Comparison of ENCODE assay signal across 11 cellular contexts in genomic region chr17:39704821-39705551, GRCh38. TPM values are rescaled to one million over a fixed set of nuclear protein-coding genes. Genes with fewer than 3 reads are reported as not detected.
DNase-seq lines count a peak whose midpoint lies in the region; ATAC-seq and TF ChIP-seq lines count a peak whose summit lies in the region.
"Had no signal": no experiment of that assay in that cellular context is flagged by ENCODE, and none has a peak within 500 bp of the region (broad histone marks: within the 10 kb centered on the region; RNA-seq: fewer than 3 reads in every experiment).

No MANE protein-coding gene starts in this region.

- H3K27ac Mint-ChIP-seq in stimulated activated effector memory CD8-positive, alpha-beta T cell treated with anti-CD3 and anti-CD28 coated beads, Interleukin-12 subunit alpha, Interleukin-12 subunit beta, amount 100 ng/mL, for 72 hours, result peak overlapping the region; percentile 57
- H3K27ac Mint-ChIP-seq: activated CD8-positive, alpha-beta T cell treated with anti-CD3 and anti-CD28 coated beads, Interleukin-2, amount 10 ng/mL, durations not matched to agents 7 days and 5 days; nephron progenitor cell had no signal

- H3K9me3 Mint-ChIP-seq in stimulated activated effector memory CD8-positive, alpha-beta T cell treated with anti-CD3 and anti-CD28 coated beads, Interleukin-12 subunit alpha, Interleukin-12 subunit beta, amount 100 ng/mL, for 72 hours, result no peaks in the 10 kb centered on the region
- H3K9me3 Mint-ChIP-seq: nephron progenitor cell had no signal

- CTCF ChIA-PET in HCT116 (lab: Charles Lee), result interaction anchor here (1.1 to 1.8 kb wide), 5 partner anchors 14 to 83 kb away, joined by 3 to 14 read pairs (median 5); partner anchors contain the start of gene MIEN1

- no peaks in the 10 kb centered on the region for H3K9me2 ChIP-seq in HCT116 (ENCODE audit: insufficient read depth)

- no TSS peak for BruUV-seq in HCT116 (replicated peaks; lab: Mats Ljungman, UMichigan)

- H3K9me3 ChIP-seq in HCT116 (ENCODE audit: control insufficient read depth in 1 of 2, insufficient read depth in 1 of 2, low read depth in 1 of 2, low read length in 2 of 2), result no peaks in the 10 kb centered on the region

- no peak overlapping the region for H2AFZ ChIP-seq in HCT116 (ENCODE audit: low read depth, low read length, poor library complexity, severe bottlenecking)

- POLR2A ChIA-PET in HCT116 (lab: Charles Lee), result interaction anchor here (1.4 kb wide), 1 partner anchor 74 kb away, joined by 4 read pairs; no protein-coding TSS in a partner anchor

- H3K27me3 ChIP-seq in HCT116 (ENCODE audit: insufficient read depth, low read length), result no peaks in the 10 kb centered on the region

- peak in 2 of 3 experiments; percentile 35 to 47; a peak in 4 of 6 replicates for TF ChIP-seq CTCF in HCT116 (IDR thresholded peaks at IDR 0.05 in 2 of 3, conservative IDR thresholded peaks at IDR 0.05 in 1 of 3; ENCODE audit: borderline replicate concordance in 1 of 3, insufficient read depth in 1 of 3, low read depth in 2 of 3, low read length in 2 of 3)

- intact Hi-C loops in HCT116 (cut with micrococcal nuclease), result no loop called here

- H3K4me2 ChIP-seq in HCT116 (ENCODE audit: low read length), result peak overlapping the region; percentile 82

- RAD21 ChIA-PET in HCT116 (lab: Charles Lee; ENCODE audit: low non-redundant PET in 1 of 2, low total read pairs in 2 of 2, uncharacterized antibody in 2 of 2, unreplicated experiment in 2 of 2), result no interaction called here

- H3K36me3 ChIP-seq in HCT116 (ENCODE audit: control insufficient read depth in 1 of 2, insufficient read depth in 2 of 2, low read length in 2 of 2), result peaks cover under 1 to 15% of the 10 kb centered on the region in 2 experiments; a peak in 2 of 4 replicates

- peak overlapping the region; percentile 53 for H3K9ac ChIP-seq in HCT116 (ENCODE audit: low read length)

- peaks cover 64% of the 10 kb centered on the region for H3K79me2 ChIP-seq in HCT116 (ENCODE audit: insufficient read depth, low read length)

- H3K4me3 ChIP-seq in HCT116 (replicated peaks in 1 of 2; ENCODE audit: low read depth in 1 of 2, low read length in 2 of 2), result peak overlapping the region in 1 of 2 experiments; percentile 42; a peak in 2 of 4 replicates

- TF ChIP-seq RAD21 in HCT116 (IDR thresholded peaks at IDR 0.05; ENCODE audit: low read depth), result no peak

- DNase-seq in HCT116 (ENCODE audit: low read depth, low spot score), result no peak
- DNase-seq in T47D (ENCODE audit: low read depth in 1 of 2, low spot score in 1 of 2), result peak; percentile 77 to 92
- peak; percentile 48 for DNase-seq in iPS-NIHi11 (ENCODE audit: low spot score)
- no peak for DNase-seq in stimulated activated effector memory CD8-positive, alpha-beta T cell treated with anti-CD3 and anti-CD28 coated beads, Interleukin-12 subunit alpha, Interleukin-12 subunit beta, amount 100 ng/mL, for 72 hours (ENCODE audit: low spot score in 2 of 2)
- DNase-seq in HPDE6-E6E7 (ENCODE audit: extremely low spot score), result no peak
- DNase-seq in NCI-H82 (lab: John Stamatoyannopoulos, UW), result no peak
- no peak for DNase-seq in activated T-cell treated with anti-CD3 and anti-CD28 coated beads, Interleukin-2, amount 50 U/mL, for 48 hours
- DNase-seq in mesenteric fat pad (ENCODE audit: low spot score), result no peak
- DNase-seq: activated CD8-positive, alpha-beta T cell treated with anti-CD3 and anti-CD28 coated beads, Interleukin-2, amount 10 ng/mL, durations not matched to agents 7 days and 5 days; KBM-7; nephron progenitor cell had no signal

- ATAC-seq in HCT116, result no peak
- ATAC-seq in stimulated activated effector memory CD8-positive, alpha-beta T cell treated with anti-CD3 and anti-CD28 coated beads, Interleukin-12 subunit alpha, Interleukin-12 subunit beta, amount 100 ng/mL, for 72 hours, result no peak
- ATAC-seq: activated CD8-positive, alpha-beta T cell treated with anti-CD3 and anti-CD28 coated beads, Interleukin-2, amount 10 ng/mL, durations not matched to agents 7 days and 5 days had no signal

- H3K4me1 Mint-ChIP-seq in stimulated activated effector memory CD8-positive, alpha-beta T cell treated with anti-CD3 and anti-CD28 coated beads, Interleukin-12 subunit alpha, Interleukin-12 subunit beta, amount 100 ng/mL, for 72 hours, result peaks cover 28% of the 10 kb centered on the region

- peaks cover 37 to 55% of the 10 kb centered on the region in 2 experiments for H3K4me1 ChIP-seq in HCT116 (ENCODE audit: control insufficient read depth in 1 of 2, insufficient read depth in 2 of 2, low read length in 2 of 2)

- no peaks in the 10 kb centered on the region for H3K36me3 Mint-ChIP-seq in stimulated activated effector memory CD8-positive, alpha-beta T cell treated with anti-CD3 and anti-CD28 coated beads, Interleukin-12 subunit alpha, Interleukin-12 subunit beta, amount 100 ng/mL, for 72 hours

- no peaks in the 10 kb centered on the region for H4K20me1 ChIP-seq in HCT116 (ENCODE audit: insufficient read depth)

- peak overlapping the region; percentile 61 for H3K27ac ChIP-seq in HCT116 (ENCODE audit: low read depth, low read length)

- H3K4me3 Mint-ChIP-seq in stimulated activated effector memory CD8-positive, alpha-beta T cell treated with anti-CD3 and anti-CD28 coated beads, Interleukin-12 subunit alpha, Interleukin-12 subunit beta, amount 100 ng/mL, for 72 hours, result no peak overlapping the region
- H3K4me3 Mint-ChIP-seq: activated CD8-positive, alpha-beta T cell treated with anti-CD3 and anti-CD28 coated beads, Interleukin-2, amount 10 ng/mL, durations not matched to agents 7 days and 5 days; nephron progenitor cell had no signal

- TF ChIP-seq POLR2A in HCT116 (IDR thresholded peaks at IDR 0.05; ENCODE audit: borderline replicate concordance, extremely low read depth, insufficient read depth, insufficient read length), result no peak

- in situ Hi-C loops in T47D (cut with HindIII; ENCODE audit: low pct_unique_long_range_greater_than_20kb, low sequenced_read_pairs), result no loop called here

TF ChIP-seq in HCT116, 20 proteins besides CTCF, POLR2A, EP300 and RAD21:
- TF ChIP-seq, protein P1, sequence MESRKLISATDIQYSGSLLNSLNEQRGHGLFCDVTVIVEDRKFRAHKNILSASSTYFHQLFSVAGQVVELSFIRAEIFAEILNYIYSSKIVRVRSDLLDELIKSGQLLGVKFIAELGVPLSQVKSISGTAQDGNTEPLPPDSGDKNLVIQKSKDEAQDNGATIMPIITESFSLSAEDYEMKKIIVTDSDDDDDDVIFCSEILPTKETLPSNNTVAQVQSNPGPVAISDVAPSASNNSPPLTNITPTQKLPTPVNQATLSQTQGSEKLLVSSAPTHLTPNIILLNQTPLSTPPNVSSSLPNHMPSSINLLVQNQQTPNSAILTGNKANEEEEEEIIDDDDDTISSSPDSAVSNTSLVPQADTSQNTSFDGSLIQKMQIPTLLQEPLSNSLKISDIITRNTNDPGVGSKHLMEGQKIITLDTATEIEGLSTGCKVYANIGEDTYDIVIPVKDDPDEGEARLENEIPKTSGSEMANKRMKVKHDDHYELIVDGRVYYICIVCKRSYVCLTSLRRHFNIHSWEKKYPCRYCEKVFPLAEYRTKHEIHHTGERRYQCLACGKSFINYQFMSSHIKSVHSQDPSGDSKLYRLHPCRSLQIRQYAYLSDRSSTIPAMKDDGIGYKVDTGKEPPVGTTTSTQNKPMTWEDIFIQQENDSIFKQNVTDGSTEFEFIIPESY (IDR thresholded peaks at IDR 0.05; ENCODE audit: extremely low read depth, insufficient replicate concordance, low read length), result no peak
- TF ChIP-seq POLR2AphosphoS5 (IDR thresholded peaks at IDR 0.05; ENCODE audit: low read depth, low read length), result no peak
- no peak for TF ChIP-seq ZFX (IDR thresholded peaks at IDR 0.05)
- TF ChIP-seq ATF3 (IDR thresholded peaks at IDR 0.05), result no peak
- TF ChIP-seq YY1 (IDR thresholded peaks at IDR 0.05; ENCODE audit: extremely low read depth, insufficient replicate concordance, low read depth, low read length), result no peak
- TF ChIP-seq ZNF274 (IDR thresholded peaks at IDR 0.05; ENCODE audit: low read depth, low read length), result no peak
- TF ChIP-seq SIN3A (IDR thresholded peaks at IDR 0.05; ENCODE audit: low read depth), result no peak
- no peak for TF ChIP-seq FOSL1 (IDR thresholded peaks at IDR 0.05; ENCODE audit: low read depth)
- no peak for TF ChIP-seq EZH2 (IDR thresholded peaks at IDR 0.05)

RNA-seq across cellular contexts. Expression of gene ERBB2, which starts 5.1 kb away (rescaled TPM):
- total RNA-seq in HCT116 (2021; ENCODE audit: unreplicated experiment) (75.8 TPM), mesenteric fat pad (21.9 TPM)
- 46.7 and 51.7 TPM in 2 replicates for polyA plus RNA-seq in HCT116 (2012)

RNA-seq across cellular contexts. Expression of gene PGAP3, which starts 17.1 kb away (rescaled TPM):
- total RNA-seq in HCT116 (2021; ENCODE audit: unreplicated experiment) (15.2 TPM), mesenteric fat pad (13.6 TPM)
- polyA plus RNA-seq in HCT116 (2012), result 8.2 and 8.7 TPM in 2 replicates

RNA-seq across cellular contexts. Expression of gene MIEN1, which starts 25.3 kb away (rescaled TPM):
- 73.9 TPM for total RNA-seq in HCT116 (2021; ENCODE audit: unreplicated experiment)
- polyA plus RNA-seq in HCT116 (2012), result 96.7 and 109 TPM in 2 replicates
- 36.4 TPM for total RNA-seq in mesenteric fat pad

RNA-seq across cellular contexts. Expression of gene GRB7, which starts 32.8 kb away (rescaled TPM):
- 51.9 TPM for total RNA-seq in HCT116 (2021; ENCODE audit: unreplicated experiment)
- polyA plus RNA-seq in HCT116 (2012), result 67.5 and 67.9 TPM in 2 replicates
- 0.29 TPM for total RNA-seq in mesenteric fat pad

RNA-seq across cellular contexts. Expression of gene PNMT, which starts 36.7 kb away (rescaled TPM):
- not detected for total RNA-seq in HCT116 (2021; ENCODE audit: unreplicated experiment)
- polyA plus RNA-seq in HCT116 (2012), result 0.09 and 0.10 TPM in 2 replicates
- 0.35 TPM for total RNA-seq in mesenteric fat pad
- total RNA-seq: activated CD8-positive, alpha-beta T cell treated with anti-CD3 and anti-CD28 coated beads, Interleukin-2, amount 10 ng/mL, durations not matched to agents 7 days and 5 days had no signal

Comparison
In these comparisons a context has a peak if more than half of its experiments do, and no peak if none do; other contexts are left out.
1. DNase-seq: peak in T47D (2 of 2) and iPS-NIHi11 (single experiment); none in HCT116 (single experiment), stimulated activated effector memory CD8-positive, alpha-beta T cell treated with anti-CD3 and anti-CD28 coated beads, Interleukin-12 subunit alpha, Interleukin-12 subunit beta, amount 100 ng/mL, for 72 hours (0 of 2), HPDE6-E6E7 (single experiment), NCI-H82 (single experiment), activated T-cell treated with anti-CD3 and anti-CD28 coated beads, Interleukin-2, amount 50 U/mL, for 48 hours (0 of 2) and mesenteric fat pad (single experiment).